In the genomic region with DNA sequence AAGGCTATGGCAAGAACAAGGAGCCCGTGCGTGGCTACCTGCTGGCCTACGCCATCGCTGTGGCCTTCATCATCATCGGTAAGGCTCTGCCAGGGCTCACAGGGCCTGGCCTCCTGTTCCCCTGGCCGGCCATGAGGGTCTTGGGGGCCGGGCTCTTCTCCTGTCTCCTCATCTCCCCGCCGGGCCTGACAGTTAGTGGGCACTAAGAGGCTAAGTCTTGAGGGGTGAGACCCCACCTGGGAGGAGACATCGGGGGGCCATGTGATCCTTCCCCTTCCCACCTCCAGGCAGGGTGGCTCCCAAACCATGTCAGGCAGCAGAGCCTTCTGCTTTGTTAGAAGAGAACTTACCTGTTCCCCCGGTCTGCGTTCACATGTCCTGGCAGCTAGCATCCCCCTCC, we compare ENCODE assay signal across 36 cellular contexts. TPM values are rescaled to one million over a fixed set of nuclear protein-coding genes. Genes with fewer than 3 reads are reported as not detected.
"Had no signal": no experiment of that assay in that cellular context is flagged by ENCODE, and none has a peak within 500 bp of the region (broad histone marks: within the 10 kb centered on the region; RNA-seq: fewer than 3 reads in every experiment).

No MANE protein-coding gene starts in this region.

- H3K36me3 ChIP-seq: MG63 had no signal

- H3K27ac ChIP-seq: KMS-11 had no signal

- H3K4me3 ChIP-seq: MG63 had no signal

- H3K9me3 ChIP-seq: MG63 had no signal

- H3K9ac ChIP-seq: KMS-11 had no signal

- DNase-seq: Karpas-422, Kasumi-1, KBM-7, KG1, MG63, MM.1S, MV-4-11, NCI-H1048, NCI-H1092, NCI-H1105, NCI-H1417, NCI-H1417 treated with DMSO at 0.1 percent for 48 hours, NCI-H1436, NCI-H1436 treated with DMSO at 0.1 percent for 48 hours, NCI-H146, NCI-H1694, NCI-H1694 treated with DMSO at 0.1 percent for 48 hours, NCI-H187, NCI-H187 treated with DMSO at 0.1 percent for 48 hours, NCI-H1930, NCI-H2029, NCI-H2029 treated with DMSO at 0.1 percent for 48 hours, NCI-H2081, NCI-H2081 treated with DMSO at 0.1 percent for 48 hours, NCI-H2107, NCI-H2171, NCI-H2227 treated with DMSO at 0.1 percent for 48 hours, NCI-H226, NCI-H345, NCI-H446, NCI-H446 treated with DMSO at 0.1 percent for 48 hours, NCI-H510A had no signal

- H3K27me3 ChIP-seq: MG63 had no signal

- H3K4me2 ChIP-seq: KMS-11 had no signal

RNA-seq across cellular contexts. Expression of a gene that starts 15.2 kb away (rescaled TPM):
- total RNA-seq: M059J, MCF 10A, NCI-H460 had no signal
